8 cellular contexts compared by ENCODE assay signal in the genomic region with DNA sequence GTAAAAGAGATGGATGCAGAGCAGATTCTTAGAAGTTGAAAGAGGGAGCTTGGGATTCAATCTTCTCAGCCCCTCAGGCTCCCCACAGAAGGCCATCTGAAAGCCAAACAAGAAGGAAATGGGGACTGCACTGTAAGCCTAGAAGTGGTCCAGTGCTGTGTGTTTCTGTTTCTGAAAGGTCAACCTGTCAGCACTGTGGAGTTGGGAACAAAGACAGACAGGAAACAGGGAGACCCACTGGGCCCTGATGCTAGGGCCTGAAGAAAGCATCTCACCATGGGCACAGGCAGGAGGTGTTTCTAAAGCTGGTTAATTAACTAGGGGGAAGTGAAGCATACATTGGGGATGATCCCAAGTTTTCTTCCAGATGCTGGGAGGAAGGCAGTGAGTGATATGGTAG.
DNase-seq lines count a peak whose midpoint lies in the region; ATAC-seq and TF ChIP-seq lines count a peak whose summit lies in the region.
"Not testable (repeated sequence)": the region's sequence is repeated elsewhere in the genome, so short reads cannot be mapped to it uniquely, and the experiment has no call there.

No MANE protein-coding gene starts in this region.

- not testable (repeated sequence) for H3K79me2 ChIP-seq in neural progenitor cell (ENCODE audit: low read depth)

- H3K4me1 Mint-ChIP-seq in chondrocyte (ENCODE audit: low read depth) (peaks cover 41% of the 10 kb centered on the region), neural progenitor cell (peaks cover 22% of the 10 kb centered on the region)

- not testable (repeated sequence) for TF ChIP-seq EP300 in transverse colon (IDR thresholded peaks at IDR 0.05; ENCODE audit: low read depth)

- peaks cover 11 to 31% (median 24%) of the 10 kb centered on the region in 11 experiments; a peak in 20 of 22 replicates for H3K9me3 ChIP-seq in BLaER1 treated with 17β-estradiol and CSF1 and Interleukin-3, amounts not matched to agents 10 nM and 100 nM (replicated peaks in 1 of 11)
- H3K9me3 ChIP-seq in SJSA1 (replicated peaks); heart right ventricle; neural progenitor cell (ENCODE audit: low read depth); transverse colon: not testable (repeated sequence)

- H3K9me3 Mint-ChIP-seq in chondrocyte (ENCODE audit: low read depth); neural progenitor cell: not testable (repeated sequence)

- TF ChIP-seq POLR2A in transverse colon (IDR thresholded peaks at IDR 0.05): not testable (repeated sequence)

- not testable (repeated sequence) for H3K4me3 Mint-ChIP-seq in chondrocyte (ENCODE audit: unreplicated experiment); neural progenitor cell

- ATAC-seq in heart right ventricle (peak in 5 of 8 donors; percentile 42 to 88 (median 67)), sciatic nerve (peak; percentile 31)

- peak overlapping the region; percentile 62 to 94 (median 78) for H3K4me2 ChIP-seq in BLaER1 treated with 17β-estradiol and CSF1 and Interleukin-3, amounts not matched to agents 10 nM and 100 nM
- H3K4me2 ChIP-seq in neural progenitor cell: not testable (repeated sequence)

- H3K27ac Mint-ChIP-seq in chondrocyte (ENCODE audit: unreplicated experiment) (peak overlapping the region; percentile 98), neural progenitor cell (peak overlapping the region; percentile 22)

- not testable (repeated sequence) for H3K27me3 ChIP-seq in BLaER1 treated with 17β-estradiol and CSF1 and Interleukin-3, amounts not matched to agents 10 nM and 100 nM; HL-60 (ENCODE audit: insufficient read depth, poor library complexity, severe bottlenecking); SJSA1 (replicated peaks); heart right ventricle; neural progenitor cell; transverse colon

- not testable (repeated sequence) for H2AFZ ChIP-seq in neural progenitor cell (replicated peaks)

- H3K4me1 ChIP-seq in BLaER1 treated with 17β-estradiol and CSF1 and Interleukin-3, amounts not matched to agents 10 nM and 100 nM: peaks cover 30 to 78% (median 69%) of the 10 kb centered on the region in 10 experiments
- H3K4me1 ChIP-seq in SJSA1 (replicated peaks): peaks cover 33% of the 10 kb centered on the region
- peaks cover 0 to 33% (median 13%) of the 10 kb centered on the region in 9 donors for H3K4me1 ChIP-seq in heart right ventricle
- not testable (repeated sequence) for H3K4me1 ChIP-seq in neural progenitor cell, transverse colon

- H3K4me3 ChIP-seq in BLaER1 treated with 17β-estradiol and CSF1 and Interleukin-3, amounts not matched to agents 10 nM and 100 nM; HL-60 (replicated peaks; ENCODE audit: insufficient read depth, low read length); SJSA1; heart right ventricle; neural progenitor cell; transverse colon: not testable (repeated sequence)

- intact Hi-C loops in heart right ventricle (cut with DNase I); sciatic nerve (cut with DNase I); transverse colon (cut with DNase I; ENCODE audit: low total_unique reads): not testable (repeated sequence)

- peak overlapping the region in 10 of 11 experiments; percentile 53 to 100 (median 97); a peak in 20 of 22 replicates for H3K27ac ChIP-seq in BLaER1 treated with 17β-estradiol and CSF1 and Interleukin-3, amounts not matched to agents 10 nM and 100 nM
- H3K27ac ChIP-seq in HL-60 (replicated peaks): peak overlapping the region; percentile 69
- H3K27ac ChIP-seq in SJSA1: peak overlapping the region; percentile 87; the same call in 1 of the 2 replicates
- not testable (repeated sequence) for H3K27ac ChIP-seq in heart right ventricle
- H3K27ac ChIP-seq in neural progenitor cell: peak overlapping the region; percentile 53
- peak overlapping the region in 3 of 4 donors; percentile 46 to 66 (median 65) for H3K27ac ChIP-seq in transverse colon

- not testable (repeated sequence) for H3F3A ChIP-seq in neural progenitor cell (ENCODE audit: low read depth)

- in situ Hi-C loops in transverse colon (cut with MboI; ENCODE audit: low pct_ligation_motif_present in 1 of 4, low pct_unique_long_range_greater_than_20kb in 1 of 4, low sequenced_read_pairs in 3 of 4): not testable (repeated sequence)

- H3K9ac ChIP-seq in BLaER1 treated with 17β-estradiol and CSF1 and Interleukin-3, amounts not matched to agents 10 nM and 100 nM: peak overlapping the region in 9 of 11 experiments; percentile 69 to 93 (median 89); a peak in 17 of 22 replicates
- not testable (repeated sequence) for H3K9ac ChIP-seq in neural progenitor cell

- not testable (repeated sequence) for H4K20me1 ChIP-seq in BLaER1 treated with 17β-estradiol and CSF1 and Interleukin-3, amounts not matched to agents 10 nM and 100 nM; neural progenitor cell (ENCODE audit: low read depth)

- H3K36me3 Mint-ChIP-seq in chondrocyte (ENCODE audit: low read depth); neural progenitor cell: not testable (repeated sequence)

- TF ChIP-seq CTCF in HL-60 (IDR thresholded peaks at IDR 0.05; ENCODE audit: insufficient read depth, low read length); chondrocyte (IDR thresholded peaks at IDR 0.05); heart right ventricle (IDR thresholded peaks at IDR 0.05); neural progenitor cell (IDR thresholded peaks at IDR 0.05); transverse colon (IDR thresholded peaks at IDR 0.05): not testable (repeated sequence)

- not testable (repeated sequence) for DNase-seq in HL-60 (ENCODE audit: low read depth in 1 of 2, low spot score in 1 of 2); SJSA1 (ENCODE audit: low read depth in 1 of 2, low spot score in 2 of 2); chondrocyte (ENCODE audit: low spot score); heart right ventricle; neural progenitor cell (ENCODE audit: low spot score); sciatic nerve (ENCODE audit: low spot score); transverse colon

- not testable (repeated sequence) for H3K36me3 ChIP-seq in BLaER1 treated with 17β-estradiol and CSF1 and Interleukin-3, amounts not matched to agents 10 nM and 100 nM; SJSA1; heart right ventricle; neural progenitor cell; transverse colon

- not testable (repeated sequence) for H3K27me3 Mint-ChIP-seq in chondrocyte (ENCODE audit: low read depth); neural progenitor cell (ENCODE audit: insufficient read depth, low read depth)
